In genomic region chr4:40729555-40729954, GRCh38 we compare ENCODE assay signal across 27 cellular contexts. TPM values are rescaled to one million over a fixed set of nuclear protein-coding genes. Genes with fewer than 3 reads are reported as not detected.
"Had no signal": no experiment of that assay in that cellular context is flagged by ENCODE, and none has a peak within 500 bp of the region (broad histone marks: within the 10 kb centered on the region; RNA-seq: fewer than 3 reads in every experiment).

No MANE protein-coding gene starts in this region.

- ATAC-seq: effector memory CD8-positive, alpha-beta T cell; heart right ventricle; left lung; sciatic nerve; stimulated activated effector memory CD8-positive, alpha-beta T cell treated with anti-CD3 and anti-CD28 coated beads, Interleukin-12 subunit alpha, Interleukin-12 subunit beta, amount 100 ng/mL, for 72 hours had no signal

- H3K36me3 Mint-ChIP-seq: mesothelial cell of epicardium; naive B cell; stimulated activated effector memory CD8-positive, alpha-beta T cell treated with anti-CD3 and anti-CD28 coated beads, Interleukin-12 subunit alpha, Interleukin-12 subunit beta, amount 100 ng/mL, for 72 hours; type B pancreatic cell had no signal

- H3K27ac Mint-ChIP-seq: effector memory CD8-positive, alpha-beta T cell; mesothelial cell of epicardium; nephron progenitor cell; progenitor cell of endocrine pancreas; stimulated activated effector memory CD8-positive, alpha-beta T cell treated with anti-CD3 and anti-CD28 coated beads, Interleukin-12 subunit alpha, Interleukin-12 subunit beta, amount 100 ng/mL, for 72 hours; type B pancreatic cell had no signal

- H3K27ac ChIP-seq: colonic mucosa, esophagus squamous epithelium, parathyroid adenoma, tibial artery had no signal

- H3K27me3 ChIP-seq: colonic mucosa, left lung, stomach, tibial artery had no signal

- H3K9me3 Mint-ChIP-seq: effector memory CD8-positive, alpha-beta T cell; mesothelial cell of epicardium; naive B cell; nephron progenitor cell; stimulated activated effector memory CD8-positive, alpha-beta T cell treated with anti-CD3 and anti-CD28 coated beads, Interleukin-12 subunit alpha, Interleukin-12 subunit beta, amount 100 ng/mL, for 72 hours had no signal

- H3K4me1 Mint-ChIP-seq: stimulated activated effector memory CD8-positive, alpha-beta T cell treated with anti-CD3 and anti-CD28 coated beads, Interleukin-12 subunit alpha, Interleukin-12 subunit beta, amount 100 ng/mL, for 72 hours had no signal

- H3K4me1 ChIP-seq: esophagus squamous epithelium, parathyroid adenoma, tibial artery had no signal

- H3K4me3 ChIP-seq: colonic mucosa, esophagus squamous epithelium, heart right ventricle, left lung, mucosa of descending colon, smooth muscle cell, stomach, tibial artery had no signal

- H3K27me3 Mint-ChIP-seq: naive B cell, progenitor cell of endocrine pancreas, type B pancreatic cell had no signal

- H3K9me3 ChIP-seq: colonic mucosa, esophagus squamous epithelium, heart right ventricle, left lung, mucosa of descending colon, stomach, tibial artery had no signal

- H3K36me3 ChIP-seq: colonic mucosa, esophagus squamous epithelium, heart right ventricle, left lung, stomach, tibial artery had no signal

- DNase-seq: colonic mucosa; effector memory CD8-positive, alpha-beta T cell; erythroblast; esophagus squamous epithelium; foreskin melanocyte; glutamatergic neuron; heart right ventricle; hippocampal formation; left cardiac atrium; left lung; mesenchymal stem cell; mucosa of descending colon; naive B cell; nephron progenitor cell; stimulated activated CD4-positive, alpha-beta T cell treated with anti-CD3 and anti-CD28 coated beads, Interleukin-2, amount 100 ng/mL, for 24 hours; stimulated activated CD4-positive, alpha-beta T cell treated with anti-CD3 and anti-CD28 coated beads, Interleukin-4, amount 100 ng/mL, for 24 hours; stimulated activated naive CD4-positive, alpha-beta T cell treated with Interleukin-2 at 50 U/mL for 16 hours; stomach; tibial artery had no signal

- H3K4me3 Mint-ChIP-seq: effector memory CD8-positive, alpha-beta T cell; mesothelial cell of epicardium; naive B cell; nephron progenitor cell; stimulated activated effector memory CD8-positive, alpha-beta T cell treated with anti-CD3 and anti-CD28 coated beads, Interleukin-12 subunit alpha, Interleukin-12 subunit beta, amount 100 ng/mL, for 72 hours; type B pancreatic cell had no signal

RNA-seq across cellular contexts. Expression of gene NSUN7, which starts 20.2 kb away (rescaled TPM):
- total RNA-seq: lung microvascular endothelial cell had no signal
